15 cellular contexts compared by ENCODE assay signal in the genomic region with DNA sequence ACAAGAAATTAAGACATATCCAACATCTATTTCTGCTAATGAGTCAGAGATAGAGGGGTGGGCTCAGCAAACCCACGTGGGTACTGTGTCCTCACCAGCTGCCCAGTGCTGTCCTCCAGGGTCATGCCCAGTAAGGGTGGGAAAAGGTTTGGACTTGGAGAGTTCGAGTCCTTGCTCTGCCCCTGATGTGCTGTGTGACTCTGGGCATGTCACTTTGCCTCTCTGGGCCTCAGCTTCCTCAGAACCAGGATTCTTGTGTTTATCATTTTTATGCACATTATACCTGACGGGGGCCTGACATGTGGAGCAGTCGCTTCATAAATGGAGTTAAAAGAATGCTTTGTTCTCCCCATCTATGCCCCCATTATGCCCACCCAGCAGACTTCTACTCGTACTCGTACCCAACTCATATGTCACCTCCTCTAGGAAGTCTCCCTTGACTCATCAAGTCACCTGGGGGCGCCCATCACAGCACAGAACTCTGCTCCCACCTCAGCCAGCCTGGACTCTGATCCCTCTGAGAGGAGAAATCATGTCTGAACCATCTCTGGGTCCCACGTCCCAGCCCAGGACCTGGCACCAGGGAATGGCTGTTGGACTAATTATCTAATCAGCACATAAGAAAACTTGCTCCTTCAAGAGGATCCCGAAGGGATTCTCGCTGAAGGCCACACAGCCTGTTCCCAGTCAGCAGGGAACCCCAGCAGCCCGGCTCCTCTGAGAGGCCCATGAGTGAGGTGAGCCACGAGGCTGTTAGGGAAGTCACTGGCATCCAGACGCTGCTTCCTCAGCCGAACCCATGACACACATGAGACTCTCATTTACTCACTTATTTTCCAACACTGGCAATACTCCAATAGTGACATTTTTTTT. TPM values are rescaled to one million over a fixed set of nuclear protein-coding genes. Genes with fewer than 3 reads are reported as not detected.
DNase-seq lines count a peak whose midpoint lies in the region; ATAC-seq and TF ChIP-seq lines count a peak whose summit lies in the region.
"Had no signal": no experiment of that assay in that cellular context is flagged by ENCODE, and none has a peak within 500 bp of the region (broad histone marks: within the 10 kb centered on the region; RNA-seq: fewer than 3 reads in every experiment).

No MANE protein-coding gene starts in this region.

- H3K27ac ChIP-seq in left ventricle myocardium inferior (replicated peaks) (peak overlapping the region; percentile 62), right atrium auricular region (no peak overlapping the region), aorta (ENCODE audit: low read depth in 1 of 2, low read length in 2 of 2) (no peak overlapping the region)
- H3K27ac ChIP-seq: ascending aorta, SJSA1 had no signal

- TF ChIP-seq POLR2A in lower leg skin (IDR thresholded peaks at IDR 0.05): no peak

- DNase-seq in left ventricle myocardium inferior (no peak), right atrium auricular region (ENCODE audit: low spot score) (no peak), cardiac fibroblast (ENCODE audit: low read depth in 2 of 2) (peak; percentile 14 to 28), lower leg skin (ENCODE audit: low spot score in 2 of 2) (peak; percentile 77 to 94), aorta (peak in 1 of 2 donors; percentile 81), MG63 (no peak)
- DNase-seq in activated CD4-positive, alpha-beta T cell treated with anti-CD3 and anti-CD28 coated beads for 48 hours: no peak
- DNase-seq: effector CD4-positive, alpha-beta T cell; mammary epithelial cell; NCI-H1105 treated with DMSO at 0.1 percent for 48 hours; NCI-H82; nucleus accumbens had no signal

- intact Hi-C loops in left ventricle myocardium inferior (cut with micrococcal nuclease) (no loop called here), lower leg skin (cut with DNase I; ENCODE audit: low total_unique reads) (no loop called here), aorta (cut with DNase I) (loop anchor here in 1 of 2 donors (5.0 kb wide), 1 partner anchor 38 kb away; the partner anchor contains the start of gene TSKU)

- H3K4me3 ChIP-seq in left ventricle myocardium inferior (no peak overlapping the region), right atrium auricular region (no peak overlapping the region), cardiac fibroblast (replicated peaks in 1 of 2; ENCODE audit: low read depth in 2 of 2, low read length in 2 of 2) (no peak overlapping the region), lower leg skin (ENCODE audit: low read depth, poor library complexity, severe bottlenecking) (no peak overlapping the region), aorta (ENCODE audit: low read length in 2 of 2) (no peak overlapping the region), MG63 (no peak overlapping the region)
- H3K4me3 ChIP-seq: ascending aorta, SJSA1 had no signal

- no peaks in the 10 kb centered on the region for H3K27me3 ChIP-seq in left ventricle myocardium inferior (ENCODE audit: low read depth)
- no peaks in the 10 kb centered on the region for H3K27me3 ChIP-seq in right atrium auricular region
- H3K27me3 ChIP-seq in aorta (ENCODE audit: control insufficient read depth in 1 of 2, insufficient read depth in 2 of 2, low read length in 1 of 2): no peaks in the 10 kb centered on the region
- no peaks in the 10 kb centered on the region for H3K27me3 ChIP-seq in MG63
- H3K27me3 ChIP-seq: ascending aorta, SJSA1 had no signal

- ATAC-seq in aorta (ENCODE audit: low FRiP score): peak; percentile 58
- ATAC-seq in HG02852 (IDR thresholded peaks at IDR 0.05; ENCODE audit: unreplicated experiment): no peak

- no peaks in the 10 kb centered on the region for H3K9me3 ChIP-seq in left ventricle myocardium inferior (replicated peaks)
- H3K9me3 ChIP-seq in right atrium auricular region: no peaks in the 10 kb centered on the region
- H3K9me3 ChIP-seq in aorta (ENCODE audit: control insufficient read depth, low read length): no peaks in the 10 kb centered on the region
- H3K9me3 ChIP-seq in MG63: no peaks in the 10 kb centered on the region
- H3K9me3 ChIP-seq: ascending aorta, SJSA1 had no signal

- 63 to 64% methylated on average over 14 of the region's 14 CpGs for WGBS in lower leg skin, 2 donors
- WGBS in aorta, 2 donors: 86 to 87% methylated on average over 14 of the region's 14 CpGs

- H3K36me3 ChIP-seq in left ventricle myocardium inferior: no peaks in the 10 kb centered on the region
- no peaks in the 10 kb centered on the region for H3K36me3 ChIP-seq in right atrium auricular region
- no peaks in the 10 kb centered on the region for H3K36me3 ChIP-seq in aorta (ENCODE audit: control insufficient read depth in 1 of 2, insufficient read depth in 2 of 2, low read length in 1 of 2)
- no peaks in the 10 kb centered on the region for H3K36me3 ChIP-seq in MG63
- H3K36me3 ChIP-seq: ascending aorta, SJSA1 had no signal

- H3K4me1 ChIP-seq in left ventricle myocardium inferior (peaks cover 30% of the 10 kb centered on the region), right atrium auricular region (no peaks in the 10 kb centered on the region), aorta (ENCODE audit: control insufficient read depth in 1 of 2, insufficient read depth in 2 of 2, low read length in 2 of 2) (no peaks in the 10 kb centered on the region)
- H3K4me1 ChIP-seq: ascending aorta, SJSA1 had no signal

- TF ChIP-seq CTCF in left ventricle myocardium inferior (IDR thresholded peaks at IDR 0.05; ENCODE audit: borderline replicate concordance): no peak
- TF ChIP-seq CTCF in right atrium auricular region (IDR thresholded peaks at IDR 0.05): no peak
- TF ChIP-seq CTCF in cardiac fibroblast (IDR thresholded peaks at IDR 0.05; ENCODE audit: low read depth, low read length): no peak
- TF ChIP-seq CTCF in lower leg skin (IDR thresholded peaks at IDR 0.05): no peak

RNA-seq across cellular contexts. Expression of gene TSKU, which starts 38.7 kb away (rescaled TPM):
- total RNA-seq in left ventricle myocardium inferior: 12.1 TPM
- 10 to 100 TPM; 18.7 to 46.6 TPM for total RNA-seq in right atrium auricular region
- 100 to 1,000 TPM; 113 to 125 (median 120) TPM for total RNA-seq in lower leg skin
- 10 to 100 TPM; 27.5 to 31.5 TPM for total RNA-seq in aorta
- 10 to 100 TPM in 1 of 2 donors, 1 to 10 TPM in 1; 5.2 to 10.0 TPM for polyA plus RNA-seq in aorta
- total RNA-seq in MG63 (2014; rRNA removed; shearing (Covaris generic); ENCODE audit: low replicate concordance): 4.8 and 8.2 TPM in 2 replicates

Comparison
In these comparisons a context has a peak if more than half of its experiments do, and no peak if none do; other contexts are left out.
1. DNase-seq: peak in cardiac fibroblast (2 of 2) and lower leg skin (2 of 2); none in left ventricle myocardium inferior (single experiment), right atrium auricular region (single experiment), MG63 (single experiment) and activated CD4-positive, alpha-beta T cell treated with anti-CD3 and anti-CD28 coated beads for 48 hours (single experiment).